ENCODE assay signal across 25 cellular contexts in the genomic region with DNA sequence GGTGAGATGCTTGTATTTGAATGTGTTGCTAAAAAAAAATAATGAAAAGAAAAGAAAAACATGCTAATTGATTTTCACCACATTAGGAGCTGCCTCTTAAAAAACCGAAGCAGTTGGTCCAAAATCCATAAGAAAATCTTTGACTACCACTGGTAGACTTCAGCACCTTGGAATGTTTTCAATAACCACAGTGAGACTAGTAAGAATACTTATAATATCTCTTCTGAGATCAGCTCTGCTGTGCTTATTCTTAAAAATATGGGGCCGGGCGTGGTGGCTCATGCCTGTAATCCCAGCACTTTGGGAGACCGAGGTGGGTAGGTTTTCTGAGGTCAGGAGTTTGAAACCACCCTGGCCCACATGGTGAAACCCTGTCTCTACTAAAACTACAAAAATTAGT.
"Had no signal": no experiment of that assay in that cellular context is flagged by ENCODE, and none has a peak within 500 bp of the region (broad histone marks: within the 10 kb centered on the region; RNA-seq: fewer than 3 reads in every experiment).

No MANE protein-coding gene starts in this region.

- H3K27me3 Mint-ChIP-seq: activated CD4-positive, alpha-beta memory T cell treated with anti-CD3 and anti-CD28 coated beads for 36 hours; activated CD4-positive, alpha-beta T cell treated with anti-CD3 and anti-CD28 coated beads, Interleukin-2, amount 10 ng/mL, durations not matched to agents 24 days and 14 days; activated naive CD8-positive, alpha-beta T cell had no signal

- H3K27me3 ChIP-seq: body of pancreas, left lung, neural progenitor cell, right atrium auricular region, testis, transverse colon, uterus had no signal

- H3K4me2 ChIP-seq: neural progenitor cell had no signal

- H3K9me3 Mint-ChIP-seq: activated CD4-positive, alpha-beta memory T cell treated with anti-CD3 and anti-CD28 coated beads for 36 hours; activated CD4-positive, alpha-beta T cell treated with anti-CD3 and anti-CD28 coated beads, Interleukin-2, amount 10 ng/mL, durations not matched to agents 24 days and 14 days; activated T-cell treated with anti-CD3 and anti-CD28 coated beads, Interleukin-2, amount 50 U/mL, for 4 hours; activated T-helper 2 cell treated with anti-CD3 and anti-CD28 coated beads, Interferon-gamma antibody, Interleukin-2, Interleukin-4, amounts not matched to agents 10 μg/mL and 5 μg/mL and 100 μg/mL, durations not matched to agents 14 hours and 24 hours and 36 hours; natural killer cell; neural progenitor cell had no signal

- H3K4me3 ChIP-seq: body of pancreas, left lung, lower lobe of right lung, neural progenitor cell, right atrium auricular region, testis, transverse colon, uterus had no signal

- H3K9ac ChIP-seq: neural progenitor cell had no signal

- H3K4me1 ChIP-seq: uterus had no signal

- H3K36me3 Mint-ChIP-seq: activated CD4-positive, alpha-beta memory T cell treated with anti-CD3 and anti-CD28 coated beads for 36 hours; activated naive CD8-positive, alpha-beta T cell; natural killer cell; neural progenitor cell had no signal

- H2AFZ ChIP-seq: neural progenitor cell had no signal

- H3K27ac Mint-ChIP-seq: activated CD4-positive, alpha-beta memory T cell treated with anti-CD3 and anti-CD28 coated beads for 36 hours; activated CD4-positive, alpha-beta T cell treated with anti-CD3 and anti-CD28 coated beads, Interleukin-2, amount 10 ng/mL, durations not matched to agents 24 days and 14 days; activated naive CD8-positive, alpha-beta T cell; activated T-helper 2 cell treated with anti-CD3 and anti-CD28 coated beads, Interferon-gamma antibody, Interleukin-2, Interleukin-4, amounts not matched to agents 10 μg/mL and 5 μg/mL and 100 μg/mL, durations not matched to agents 14 hours and 24 hours and 36 hours; neural progenitor cell had no signal

- H3K4me3 Mint-ChIP-seq: activated CD4-positive, alpha-beta memory T cell treated with anti-CD3 and anti-CD28 coated beads for 36 hours; activated CD4-positive, alpha-beta T cell treated with anti-CD3 and anti-CD28 coated beads, Interleukin-2, amount 10 ng/mL, durations not matched to agents 24 days and 14 days; activated naive CD8-positive, alpha-beta T cell; activated T-cell treated with anti-CD3 and anti-CD28 coated beads, Interleukin-2, amount 50 U/mL, for 4 hours; natural killer cell; neural progenitor cell had no signal

- H3K27ac ChIP-seq: body of pancreas, epithelial cell of prostate, left lung, lower lobe of right lung, neural progenitor cell, right atrium auricular region, testis, transverse colon, uterus, WERI-Rb-1 had no signal

- ATAC-seq: activated T-cell treated with anti-CD3 and anti-CD28 coated beads, Interleukin-2, amount 50 U/mL, for 4 hours; body of pancreas; left lung; lower lobe of right lung; natural killer cell; stimulated activated naive CD8-positive, alpha-beta T cell treated with anti-CD3 and anti-CD28 coated beads, Interleukin-15, Interleukin-2, amounts not matched to agents 100 U/mL and 50 U/mL, for 24 hours had no signal

- DNase-seq: activated CD4-positive, alpha-beta memory T cell treated with anti-CD3 and anti-CD28 coated beads for 36 hours; activated CD4-positive, alpha-beta T cell treated with anti-CD3 and anti-CD28 coated beads, Interleukin-2, amount 10 ng/mL, durations not matched to agents 24 days and 14 days; activated CD4-positive, CD25-positive, alpha-beta regulatory T cell treated with anti-CD3 and anti-CD28 coated beads, Interleukin-2, amount 50 U/mL, for 72 hours; activated T-cell treated with anti-CD3 and anti-CD28 coated beads, Interleukin-2, amount 50 U/mL, for 4 hours; anterior cingulate cortex; body of pancreas; dermis blood vessel endothelial cell; effector CD4-positive, alpha-beta T cell; left lung; lower lobe of right lung; mesenchymal stem cell; natural killer cell; occipital lobe; stimulated activated CD4-positive, alpha-beta T cell treated with anti-CD3 and anti-CD28 coated beads, Interleukin-2, amount 100 ng/mL, for 48 hours; stimulated activated naive CD8-positive, alpha-beta T cell treated with anti-CD3 and anti-CD28 coated beads, Interleukin-15, Interleukin-2, amounts not matched to agents 100 U/mL and 50 U/mL, for 24 hours; T-helper 9 cell; testis; transverse colon; uterus; WERI-Rb-1 had no signal
